15 cellular contexts compared by ENCODE assay signal in genomic region chr11:128288368-128288767, GRCh38.
DNase-seq lines count a peak whose midpoint lies in the region; ATAC-seq and TF ChIP-seq lines count a peak whose summit lies in the region.
"Had no signal": no experiment of that assay in that cellular context is flagged by ENCODE, and none has a peak within 500 bp of the region (broad histone marks: within the 10 kb centered on the region; RNA-seq: fewer than 3 reads in every experiment).

No MANE protein-coding gene starts in this region.

- H3K4me3 Mint-ChIP-seq in stimulated activated naive CD8-positive, alpha-beta T cell treated with anti-CD3 and anti-CD28 coated beads, Interleukin-15, Interleukin-2, amounts not matched to agents 100 ng/mL and 50 ng/mL, for 24 hours = peak overlapping the region; percentile 30
- no peak overlapping the region for H3K4me3 Mint-ChIP-seq in T-cell
- H3K4me3 Mint-ChIP-seq: H9 had no signal

- TF ChIP-seq CTCF in epithelial cell of esophagus (IDR thresholded peaks at IDR 0.05; ENCODE audit: insufficient read depth, low read depth, low read length, missing control alignments) = no peak

- H3K4me1 Mint-ChIP-seq in stimulated activated naive CD8-positive, alpha-beta T cell treated with anti-CD3 and anti-CD28 coated beads, Interleukin-15, Interleukin-2, amounts not matched to agents 100 ng/mL and 50 ng/mL, for 24 hours (ENCODE audit: low read depth) = peaks cover 98% of the 10 kb centered on the region
- H3K4me1 Mint-ChIP-seq in T-cell = peaks cover 85 to 91% (median 89%) of the 10 kb centered on the region in 3 donors

- CTCF ChIA-PET in T-cell (lab: Charles Lee) = interaction anchor here (0.8 to 10.4 kb wide), 9 partner anchors 10 to 343 kb away, joined by 3 to 109 read pairs (median 5); no protein-coding TSS in a partner anchor

- POLR2A ChIA-PET in T-cell (lab: Charles Lee) = no interaction called here

- no peak for ATAC-seq in stimulated activated naive CD8-positive, alpha-beta T cell treated with anti-CD3 and anti-CD28 coated beads, Interleukin-15, Interleukin-2, amounts not matched to agents 100 U/mL and 50 U/mL, for 24 hours
- no peak for ATAC-seq in T-cell (replicated peaks in 1 of 4)
- ATAC-seq: gastroesophageal sphincter had no signal

- no peak overlapping the region for H3K4me3 ChIP-seq in epithelial cell of esophagus (ENCODE audit: low read length)
- H3K4me3 ChIP-seq: gastroesophageal sphincter had no signal

- H3K36me3 Mint-ChIP-seq in stimulated activated naive CD8-positive, alpha-beta T cell treated with anti-CD3 and anti-CD28 coated beads, Interleukin-15, Interleukin-2, amounts not matched to agents 100 ng/mL and 50 ng/mL, for 24 hours (ENCODE audit: low read depth) = peaks cover 7% of the 10 kb centered on the region
- H3K36me3 Mint-ChIP-seq in T-cell = no peaks in the 10 kb centered on the region

- DNase-seq in stimulated activated naive CD8-positive, alpha-beta T cell treated with anti-CD3 and anti-CD28 coated beads, Interleukin-15, Interleukin-2, amounts not matched to agents 100 U/mL and 50 U/mL, for 24 hours = no peak
- DNase-seq in T-cell = no peak
- peak; percentile 22 for DNase-seq in epithelial cell of esophagus (ENCODE audit: low read depth)
- no peak for DNase-seq in AML-193 (lab: John Stamatoyannopoulos, UW)
- no peak for DNase-seq in AG08396 (ENCODE audit: low spot score)
- DNase-seq in inferior parietal cortex (ENCODE audit: extremely low spot score) = no peak
- no peak for DNase-seq in OCI-M2 (lab: John Stamatoyannopoulos, UW; ENCODE audit: unreplicated experiment)
- DNase-seq: BE2C; H9; NCI-H1105 treated with DMSO at 0.1 percent for 48 hours; NCI-H2171; SIG-M5; stimulated activated naive CD4-positive, alpha-beta T cell had no signal

- peak overlapping the region; percentile 99 for H3K27ac Mint-ChIP-seq in stimulated activated naive CD8-positive, alpha-beta T cell treated with anti-CD3 and anti-CD28 coated beads, Interleukin-15, Interleukin-2, amounts not matched to agents 100 ng/mL and 50 ng/mL, for 24 hours
- peak overlapping the region; percentile 98 to 100 for H3K27ac Mint-ChIP-seq in T-cell

- H3K9me3 Mint-ChIP-seq in stimulated activated naive CD8-positive, alpha-beta T cell treated with anti-CD3 and anti-CD28 coated beads, Interleukin-15, Interleukin-2, amounts not matched to agents 100 ng/mL and 50 ng/mL, for 24 hours = no peaks in the 10 kb centered on the region
- H3K9me3 Mint-ChIP-seq in T-cell = no peaks in the 10 kb centered on the region
- H3K9me3 Mint-ChIP-seq: H9 had no signal

- H3K27me3 Mint-ChIP-seq in stimulated activated naive CD8-positive, alpha-beta T cell treated with anti-CD3 and anti-CD28 coated beads, Interleukin-15, Interleukin-2, amounts not matched to agents 100 ng/mL and 50 ng/mL, for 24 hours = no peaks in the 10 kb centered on the region
- no peaks in the 10 kb centered on the region for H3K27me3 Mint-ChIP-seq in T-cell
